8 cellular contexts compared by ENCODE assay signal in the genomic region with DNA sequence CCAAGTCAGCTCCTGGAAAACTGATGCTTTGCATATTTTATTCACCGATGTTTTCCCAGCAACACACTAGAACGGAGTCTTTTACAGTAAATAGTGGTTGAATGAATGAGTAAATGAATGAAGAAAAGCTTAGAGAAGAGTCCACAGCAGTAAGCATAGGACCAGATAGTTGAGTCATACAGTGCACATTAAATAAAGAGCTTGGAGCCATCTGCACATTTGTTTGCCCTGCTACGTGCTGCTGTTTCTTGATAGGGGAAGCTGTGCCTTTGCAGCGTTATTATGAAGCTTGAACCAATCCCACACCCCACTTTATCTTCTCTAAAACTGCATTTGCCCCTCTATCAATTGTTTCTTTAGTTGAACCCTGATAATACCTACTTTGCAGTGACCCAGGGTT. TPM values are rescaled to one million over a fixed set of nuclear protein-coding genes. Genes with fewer than 3 reads are reported as not detected.
A peak's percentile ranks its signal among the peaks of the same experiment; 100 is the strongest.
DNase-seq lines count a peak whose midpoint lies in the region; ATAC-seq and TF ChIP-seq lines count a peak whose summit lies in the region.

No MANE protein-coding gene starts in this region.

- H4K20me1 ChIP-seq in hepatocyte (ENCODE audit: insufficient read depth, poor library complexity, severe bottlenecking) = no peaks in the 10 kb centered on the region

- H3K9me3 Mint-ChIP-seq in T-cell = no peaks in the 10 kb centered on the region
- H3K9me3 Mint-ChIP-seq in stimulated activated effector memory CD8-positive, alpha-beta T cell treated with anti-CD3 and anti-CD28 coated beads, Interleukin-12 subunit alpha, Interleukin-12 subunit beta, amount 100 ng/mL, for 72 hours = no peaks in the 10 kb centered on the region

- no peaks in the 10 kb centered on the region for H3K36me3 ChIP-seq in hepatocyte (replicated peaks; ENCODE audit: insufficient read depth, low read depth)

- ATAC-seq in T-cell (replicated peaks in 1 of 4) (no peak), GM18517 (IDR thresholded peaks at IDR 0.05; ENCODE audit: unreplicated experiment) (no peak)
- ATAC-seq in stimulated activated effector memory CD8-positive, alpha-beta T cell treated with anti-CD3 and anti-CD28 coated beads, Interleukin-12 subunit alpha, Interleukin-12 subunit beta, amount 100 ng/mL, for 72 hours = no peak
- no peak for ATAC-seq in activated CD4-positive, CD25-positive, alpha-beta regulatory T cell treated with anti-CD3 and anti-CD28 coated beads, Interleukin-2, amount 50 U/mL, for 24 hours

- DNase-seq in SIG-M5 treated with dmso at 0.1 percent for 504 hours (lab: John Stamatoyannopoulos, UW; ENCODE audit: unreplicated experiment) (peak; percentile 19), SIG-M5 (lab: John Stamatoyannopoulos, UW) (no peak), T-cell (no peak), hepatocyte (ENCODE audit: low spot score) (no peak)
- no peak for DNase-seq in stimulated activated effector memory CD8-positive, alpha-beta T cell treated with anti-CD3 and anti-CD28 coated beads, Interleukin-12 subunit alpha, Interleukin-12 subunit beta, amount 100 ng/mL, for 72 hours (ENCODE audit: low spot score in 2 of 2)
- DNase-seq in stimulated activated CD4-positive, alpha-beta T cell treated with anti-CD3 and anti-CD28 coated beads, Interleukin-2, amount 100 ng/mL, for 48 hours = no peak

- peak overlapping the region; percentile 84 for H2AFZ ChIP-seq in hepatocyte

- peaks cover 3% of the 10 kb centered on the region for H3K4me1 ChIP-seq in hepatocyte (ENCODE audit: insufficient read depth)

- H3K9me2 ChIP-seq in hepatocyte (replicated peaks; ENCODE audit: insufficient read depth) = no peaks in the 10 kb centered on the region

- POLR2A ChIA-PET in T-cell (lab: Charles Lee) = interaction anchor here in 1 of 2 donors (0.6 to 1.2 kb wide), 2 partner anchors 14 to 241 kb away, joined by 3 to 4 read pairs; no protein-coding TSS in a partner anchor

- H3K27ac Mint-ChIP-seq in T-cell = peak overlapping the region; percentile 93 to 94
- peak overlapping the region; percentile 96 for H3K27ac Mint-ChIP-seq in stimulated activated effector memory CD8-positive, alpha-beta T cell treated with anti-CD3 and anti-CD28 coated beads, Interleukin-12 subunit alpha, Interleukin-12 subunit beta, amount 100 ng/mL, for 72 hours

- WGBS in hepatocyte (ENCODE audit: low lambda C conversion rate, missing lambda C conversion rate) = 9% methylated on average over 4 of the region's 4 CpGs

- CTCF ChIA-PET in T-cell (lab: Charles Lee) = interaction anchor here (0.6 to 3.3 kb wide), 19 partner anchors 10 to 920 kb away, joined by 3 to 23 read pairs (median 4); a partner anchor contains a TSS

- H3K36me3 Mint-ChIP-seq in T-cell = peaks cover 3% of the 10 kb centered on the region
- H3K36me3 Mint-ChIP-seq in stimulated activated effector memory CD8-positive, alpha-beta T cell treated with anti-CD3 and anti-CD28 coated beads, Interleukin-12 subunit alpha, Interleukin-12 subunit beta, amount 100 ng/mL, for 72 hours = peaks cover 14% of the 10 kb centered on the region

- H3K9me3 ChIP-seq in hepatocyte (ENCODE audit: low read depth) = no peaks in the 10 kb centered on the region

- H3K27me3 Mint-ChIP-seq in T-cell = no peaks in the 10 kb centered on the region

- H3K4me2 ChIP-seq in hepatocyte = peak overlapping the region; percentile 84

- peak overlapping the region; percentile 83 for H3K4me3 ChIP-seq in hepatocyte

- TF ChIP-seq CTCF in hepatocyte (IDR thresholded peaks at IDR 0.05; ENCODE audit: poor library complexity) = no peak

- H3K27me3 ChIP-seq in hepatocyte = no peaks in the 10 kb centered on the region

- peaks cover 47 to 53% (median 50%) of the 10 kb centered on the region in 3 donors for H3K4me1 Mint-ChIP-seq in T-cell
- H3K4me1 Mint-ChIP-seq in stimulated activated effector memory CD8-positive, alpha-beta T cell treated with anti-CD3 and anti-CD28 coated beads, Interleukin-12 subunit alpha, Interleukin-12 subunit beta, amount 100 ng/mL, for 72 hours = peaks cover 40% of the 10 kb centered on the region

- peak overlapping the region; percentile 98 for H3K27ac ChIP-seq in hepatocyte

- H3K79me2 ChIP-seq in hepatocyte = peaks cover 52% of the 10 kb centered on the region

- peak overlapping the region; percentile 95 to 98 (median 96) for H3K4me3 Mint-ChIP-seq in T-cell
- peak overlapping the region; percentile 91 for H3K4me3 Mint-ChIP-seq in stimulated activated effector memory CD8-positive, alpha-beta T cell treated with anti-CD3 and anti-CD28 coated beads, Interleukin-12 subunit alpha, Interleukin-12 subunit beta, amount 100 ng/mL, for 72 hours

RNA-seq across cellular contexts. Expression of a gene that starts 1.2 kb away (rescaled TPM):
- total RNA-seq in T-cell = 10 to 100 TPM; 15.1 to 24.4 (median 20.6) TPM
- 10.5 and 14.1 TPM in 2 replicates for total RNA-seq in hepatocyte
- polyA plus RNA-seq in hepatocyte = 2.6 and 4.4 TPM in 2 replicates
